22 cellular contexts compared by ENCODE assay signal in genomic region chr15:58087870-58088269, GRCh38. TPM values are rescaled to one million over a fixed set of nuclear protein-coding genes. Genes with fewer than 3 reads are reported as not detected.
"Had no signal": no experiment of that assay in that cellular context is flagged by ENCODE, and none has a peak within 500 bp of the region (broad histone marks: within the 10 kb centered on the region; RNA-seq: fewer than 3 reads in every experiment).

No MANE protein-coding gene starts in this region.

- H3K27me3 ChIP-seq: heart left ventricle, right lobe of liver had no signal

- FAIRE-seq: frontal cortex, urothelium cell line had no signal

- H3K36me3 ChIP-seq: heart left ventricle, prostate gland, right lobe of liver, spleen had no signal

- DNase-seq: dorsolateral prefrontal cortex; effector CD8-positive, alpha-beta T cell; heart left ventricle; hippocampal formation; left colon; mammary epithelial cell; naive thymus-derived CD4-positive, alpha-beta T cell; nephron progenitor cell; right lobe of liver; spleen; stimulated activated CD4-positive, alpha-beta T cell treated with anti-CD3 and anti-CD28 coated beads, Interleukin-15, amount 100 ng/mL, for 24 hours; stimulated activated CD4-positive, alpha-beta T cell treated with anti-CD3 and anti-CD28 coated beads, Interleukin-1b, Interleukin-23, amount 100 ng/mL, for 48 hours; stimulated activated CD4-positive, alpha-beta T cell treated with anti-CD3 and anti-CD28 coated beads, Interleukin-4, amount 100 ng/mL, for 24 hours; stimulated activated naive B cell treated with anti-CD40 and anti-IgM and Interleukin-4, amounts not matched to agents 10 μg/mL and 1 μg/mL and 100 μg/mL, for 72 hours; trophoblast cell had no signal

- H3K27ac ChIP-seq: coronary artery, dorsolateral prefrontal cortex, heart left ventricle, parathyroid adenoma, prostate gland, right lobe of liver, spleen had no signal

- H3K4me1 ChIP-seq: heart left ventricle, parathyroid adenoma, prostate gland, right lobe of liver, spleen had no signal

- ATAC-seq: heart left ventricle; left colon; naive thymus-derived CD4-positive, alpha-beta T cell; stimulated activated naive B cell treated with anti-CD40 and anti-IgM and Interleukin-4, amounts not matched to agents 10 μg/mL and 1 μg/mL and 100 μg/mL, for 72 hours had no signal

- H3K4me3 ChIP-seq: coronary artery, dorsolateral prefrontal cortex, heart left ventricle, prostate gland, right lobe of liver, spleen had no signal

- H3K9me3 ChIP-seq: prostate gland, right lobe of liver, spleen had no signal

RNA-seq across cellular contexts. Expression of gene ALDH1A2, which starts 22.4 kb away (rescaled TPM):
- polyA plus RNA-seq: naive thymus-derived CD4-positive, alpha-beta T cell had no signal

RNA-seq across cellular contexts. Expression of gene AQP9, which starts 50.3 kb away (rescaled TPM):
- total RNA-seq: glomerular endothelial cell, kidney epithelial cell, mammary epithelial cell had no signal
